In the genomic region with DNA sequence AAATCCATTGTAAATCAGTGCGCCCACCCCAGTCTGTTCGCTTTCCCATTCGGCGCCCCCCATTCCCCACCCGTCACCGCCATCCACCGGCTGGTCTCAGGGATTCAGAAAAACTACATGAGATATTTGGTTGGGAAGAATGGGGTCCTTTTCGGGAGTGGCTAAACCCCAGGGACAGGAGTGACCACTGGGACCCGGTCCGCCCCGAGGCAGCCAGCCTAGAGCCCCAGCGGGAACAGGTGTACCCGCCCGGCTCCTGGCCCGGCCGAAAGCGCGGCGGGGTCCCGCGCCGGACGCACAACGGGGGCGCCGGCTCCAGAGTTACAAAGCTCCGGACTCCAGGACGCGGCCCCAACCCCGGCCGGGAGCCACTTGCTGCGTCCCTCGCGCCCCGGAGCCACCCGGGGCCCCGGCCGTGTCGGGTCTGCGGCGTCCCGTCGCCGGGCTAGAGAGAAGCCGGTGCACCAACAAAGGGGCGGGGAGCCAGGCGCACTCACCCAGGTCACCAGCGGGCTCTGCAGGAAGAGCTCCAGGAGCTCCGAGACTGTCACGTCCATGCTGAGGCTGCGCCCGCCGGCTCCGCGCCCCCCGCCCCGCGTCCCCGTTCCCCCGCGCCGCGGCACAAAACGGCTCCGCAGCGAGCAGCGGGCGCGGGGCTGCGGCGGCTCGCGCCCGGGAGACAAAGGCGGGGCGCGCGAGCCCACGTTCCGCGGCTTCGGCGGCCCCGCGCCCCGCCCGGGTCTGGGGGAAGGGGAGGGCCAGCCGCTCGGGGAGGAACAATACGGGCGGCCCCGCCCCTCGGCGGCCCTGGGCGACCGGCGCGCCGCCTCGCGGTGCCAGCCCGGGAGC, we compare ENCODE assay signal across 8 cellular contexts. TPM values are rescaled to one million over a fixed set of nuclear protein-coding genes. Genes with fewer than 3 reads are reported as not detected.
A peak's percentile ranks its signal among the peaks of the same experiment; 100 is the strongest.
DNase-seq lines count a peak whose midpoint lies in the region; ATAC-seq and TF ChIP-seq lines count a peak whose summit lies in the region.

A gene with protein sequence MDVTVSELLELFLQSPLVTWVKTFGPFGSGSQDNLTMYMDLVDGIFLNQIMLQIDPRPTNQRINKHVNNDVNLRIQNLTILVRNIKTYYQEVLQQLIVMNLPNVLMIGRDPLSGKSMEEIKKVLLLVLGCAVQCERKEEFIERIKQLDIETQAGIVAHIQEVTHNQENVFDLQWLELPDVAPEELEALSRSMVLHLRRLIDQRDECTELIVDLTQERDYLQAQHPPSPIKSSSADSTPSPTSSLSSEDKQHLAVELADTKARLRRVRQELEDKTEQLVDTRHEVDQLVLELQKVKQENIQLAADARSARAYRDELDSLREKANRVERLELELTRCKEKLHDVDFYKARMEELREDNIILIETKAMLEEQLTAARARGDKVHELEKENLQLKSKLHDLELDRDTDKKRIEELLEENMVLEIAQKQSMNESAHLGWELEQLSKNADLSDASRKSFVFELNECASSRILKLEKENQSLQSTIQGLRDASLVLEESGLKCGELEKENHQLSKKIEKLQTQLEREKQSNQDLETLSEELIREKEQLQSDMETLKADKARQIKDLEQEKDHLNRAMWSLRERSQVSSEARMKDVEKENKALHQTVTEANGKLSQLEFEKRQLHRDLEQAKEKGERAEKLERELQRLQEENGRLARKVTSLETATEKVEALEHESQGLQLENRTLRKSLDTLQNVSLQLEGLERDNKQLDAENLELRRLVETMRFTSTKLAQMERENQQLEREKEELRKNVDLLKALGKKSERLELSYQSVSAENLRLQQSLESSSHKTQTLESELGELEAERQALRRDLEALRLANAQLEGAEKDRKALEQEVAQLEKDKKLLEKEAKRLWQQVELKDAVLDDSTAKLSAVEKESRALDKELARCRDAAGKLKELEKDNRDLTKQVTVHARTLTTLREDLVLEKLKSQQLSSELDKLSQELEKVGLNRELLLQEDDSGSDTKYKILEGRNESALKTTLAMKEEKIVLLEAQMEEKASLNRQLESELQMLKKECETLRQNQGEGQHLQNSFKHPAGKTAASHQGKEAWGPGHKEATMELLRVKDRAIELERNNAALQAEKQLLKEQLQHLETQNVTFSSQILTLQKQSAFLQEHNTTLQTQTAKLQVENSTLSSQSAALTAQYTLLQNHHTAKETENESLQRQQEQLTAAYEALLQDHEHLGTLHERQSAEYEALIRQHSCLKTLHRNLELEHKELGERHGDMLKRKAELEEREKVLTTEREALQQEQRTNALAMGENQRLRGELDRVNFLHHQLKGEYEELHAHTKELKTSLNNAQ (N-terminal part only) (minus strand): TSS at position 687 of the 849 bp plus-strand sequence. CDS start 130 bp downstream, at position 557.

- H3K9ac ChIP-seq in muscle layer of colon (ENCODE audit: low read length) = no peak within 1 kb of the TSS

- H3K4me1 Mint-ChIP-seq in activated CD8-positive, alpha-beta memory T cell treated with anti-CD3 and anti-CD28 coated beads, Interleukin-2, amount 10 ng/mL, durations not matched to agents 7 days and 5 days = peaks cover 39% of the 10 kb centered on the region

- peaks cover 9% of the 10 kb centered on the region for H3K4me1 ChIP-seq in muscle layer of colon (ENCODE audit: insufficient read depth, low read length)

- CTCF ChIA-PET in activated CD8-positive, alpha-beta memory T cell treated with anti-CD3 and anti-CD28 coated beads, Interleukin-2, amount 10 ng/mL, durations not matched to agents 7 days and 5 days (lab: Charles Lee) = interaction anchor here (0.9 to 10.0 kb wide), 16 partner anchors 16 to 689 kb away, joined by 3 to 175 read pairs (median 7); a partner anchor contains a TSS

- peaks cover 5% of the 10 kb centered on the region for H3K27me3 Mint-ChIP-seq in activated CD8-positive, alpha-beta memory T cell treated with anti-CD3 and anti-CD28 coated beads, Interleukin-2, amount 10 ng/mL, durations not matched to agents 7 days and 5 days

- ATAC-seq in GM18909 (IDR thresholded peaks at IDR 0.05; ENCODE audit: poor library complexity, unreplicated experiment) (peak; percentile 63), HG03159 (IDR thresholded peaks at IDR 0.05; ENCODE audit: unreplicated experiment) (peak; percentile 42)
- peak; percentile 68 for ATAC-seq in activated CD8-positive, alpha-beta memory T cell treated with anti-CD3 and anti-CD28 coated beads, Interleukin-2, amount 10 ng/mL, durations not matched to agents 7 days and 5 days

- H3K9me3 Mint-ChIP-seq in activated CD8-positive, alpha-beta memory T cell treated with anti-CD3 and anti-CD28 coated beads, Interleukin-2, amount 10 ng/mL, durations not matched to agents 7 days and 5 days (ENCODE audit: low read depth) = no peaks in the 10 kb centered on the region

- H3K27ac Mint-ChIP-seq in activated CD8-positive, alpha-beta memory T cell treated with anti-CD3 and anti-CD28 coated beads, Interleukin-2, amount 10 ng/mL, durations not matched to agents 7 days and 5 days = peak within 1 kb of the TSS; percentile 100

- no peak for DNase-seq in AG09309 (ENCODE audit: low read depth)
- DNase-seq in NCI-H69 (lab: John Stamatoyannopoulos, UW) = peak; percentile 90
- DNase-seq in activated CD8-positive, alpha-beta memory T cell treated with anti-CD3 and anti-CD28 coated beads, Interleukin-2, amount 10 ng/mL, durations not matched to agents 7 days and 5 days = peak; percentile 86
- no peak for DNase-seq in epithelial cell of prostate (ENCODE audit: low read depth, low spot score)
- peak; percentile 75 for DNase-seq in stimulated activated naive CD4-positive, alpha-beta T cell treated with Interleukin-2 at 50 U/mL for 16 hours (lab: John Stamatoyannopoulos, UW)

- no peak for TF ChIP-seq CTCF in AG09309 (IDR thresholded peaks at IDR 0.05; ENCODE audit: control insufficient read depth, insufficient read depth, low read depth, low read length, missing control alignments)

- peaks cover 42% of the 10 kb centered on the region for H3K36me3 Mint-ChIP-seq in activated CD8-positive, alpha-beta memory T cell treated with anti-CD3 and anti-CD28 coated beads, Interleukin-2, amount 10 ng/mL, durations not matched to agents 7 days and 5 days

- H3K4me3 ChIP-seq in AG09309 (ENCODE audit: control insufficient read depth, low read depth, low read length) = peak within 1 kb of the TSS; percentile 0
- H3K4me3 ChIP-seq in muscle layer of colon (ENCODE audit: low read depth in 1 of 2, low read length in 2 of 2) = peak within 1 kb of the TSS; percentile 58

- peak within 1 kb of the TSS; percentile 21 for H3K27ac ChIP-seq in epithelial cell of prostate
- peak within 1 kb of the TSS; percentile 17 for H3K27ac ChIP-seq in muscle layer of colon (ENCODE audit: low read depth, low read length)

- no peaks in the 10 kb centered on the region for H3K36me3 ChIP-seq in muscle layer of colon (ENCODE audit: insufficient read depth, low read length)

- H3K4me3 Mint-ChIP-seq in activated CD8-positive, alpha-beta memory T cell treated with anti-CD3 and anti-CD28 coated beads, Interleukin-2, amount 10 ng/mL, durations not matched to agents 7 days and 5 days = peak within 1 kb of the TSS; percentile 99

- H3K9me3 ChIP-seq in muscle layer of colon (ENCODE audit: low read length) = no peaks in the 10 kb centered on the region

- H3K27me3 ChIP-seq in muscle layer of colon (ENCODE audit: control insufficient read depth in 1 of 2, insufficient read depth in 2 of 2, low read length in 2 of 2) = peaks cover 0 to 6% of the 10 kb centered on the region in 2 donors

RNA-seq across cellular contexts. Expression of the gene that starts here (rescaled TPM):
- total RNA-seq in activated CD8-positive, alpha-beta memory T cell treated with anti-CD3 and anti-CD28 coated beads, Interleukin-2, amount 10 ng/mL, durations not matched to agents 7 days and 5 days = 100 to 1,000 TPM; 151 to 214 TPM

Comparison
In these comparisons a context has a peak if more than half of its experiments do, and no peak if none do; other contexts are left out.
1. DNase-seq: peak in NCI-H69 (single experiment), activated CD8-positive, alpha-beta memory T cell treated with anti-CD3 and anti-CD28 coated beads, Interleukin-2, amount 10 ng/mL, durations not matched to agents 7 days and 5 days (single experiment) and stimulated activated naive CD4-positive, alpha-beta T cell treated with Interleukin-2 at 50 U/mL for 16 hours (single experiment); none in AG09309 (single experiment) and epithelial cell of prostate (single experiment).
2. Peak in every context shown above with its lines, with median percentiles within 50 percentile points of each other: ATAC-seq.